In genomic region chr3:23203651-23204111, GRCh38 we compare ENCODE assay signal across 8 cellular contexts. TPM values are rescaled to one million over a fixed set of nuclear protein-coding genes. Genes with fewer than 3 reads are reported as not detected.
DNase-seq lines count a peak whose midpoint lies in the region; ATAC-seq, FAIRE-seq and TF ChIP-seq lines count a peak whose summit lies in the region.

No MANE protein-coding gene starts in this region.

- intact Hi-C loops in natural killer cell (cut with micrococcal nuclease), result no loop called here

- peaks cover 10% of the 10 kb centered on the region for H3K4me1 Mint-ChIP-seq in activated CD4-positive, alpha-beta memory T cell treated with anti-CD3 and anti-CD28 coated beads, Interleukin-2, amount 10 ng/mL, durations not matched to agents 7 days and 5 days
- peaks cover 13 to 19% of the 10 kb centered on the region in 2 donors for H3K4me1 Mint-ChIP-seq in natural killer cell

- DNase-seq in A172 (ENCODE audit: low spot score), result peak; percentile 4
- DNase-seq in HuH-7 (ENCODE audit: low spot score), result peak; percentile 15
- DNase-seq in activated CD4-positive, alpha-beta memory T cell treated with anti-CD3 and anti-CD28 coated beads, Interleukin-2, amount 10 ng/mL, durations not matched to agents 7 days and 5 days, result no peak
- DNase-seq in fibroblast of gingiva (ENCODE audit: low read depth), result peak; percentile 3
- DNase-seq in natural killer cell, result no peak
- peak; percentile 36 for DNase-seq in urothelium cell line (ENCODE audit: low spot score)
- no peak for DNase-seq in NCI-H1436 (lab: John Stamatoyannopoulos, UW)

- CTCF ChIA-PET in activated CD4-positive, alpha-beta memory T cell treated with anti-CD3 and anti-CD28 coated beads, Interleukin-2, amount 10 ng/mL, durations not matched to agents 7 days and 5 days (lab: Charles Lee), result no interaction called here

- H3K27me3 Mint-ChIP-seq in activated CD4-positive, alpha-beta memory T cell treated with anti-CD3 and anti-CD28 coated beads, Interleukin-2, amount 10 ng/mL, durations not matched to agents 7 days and 5 days, result peaks cover 34% of the 10 kb centered on the region
- H3K27me3 Mint-ChIP-seq in natural killer cell (ENCODE audit: low read depth in 2 of 2), result peaks cover 7 to 32% of the 10 kb centered on the region in 2 donors

- ATAC-seq in GM18868 (IDR thresholded peaks at IDR 0.05; ENCODE audit: unreplicated experiment) (peak; percentile 18), natural killer cell (no peak)

- no peak for TF ChIP-seq CTCF in natural killer cell (IDR thresholded peaks at IDR 0.05)

- no peaks in the 10 kb centered on the region for H3K36me3 Mint-ChIP-seq in activated CD4-positive, alpha-beta memory T cell treated with anti-CD3 and anti-CD28 coated beads, Interleukin-2, amount 10 ng/mL, durations not matched to agents 7 days and 5 days (ENCODE audit: low read depth)
- H3K36me3 Mint-ChIP-seq in natural killer cell, result no peaks in the 10 kb centered on the region

- POLR2A ChIA-PET in activated CD4-positive, alpha-beta memory T cell treated with anti-CD3 and anti-CD28 coated beads, Interleukin-2, amount 10 ng/mL, durations not matched to agents 7 days and 5 days (lab: Charles Lee), result no interaction called here

- H3K9me3 Mint-ChIP-seq in activated CD4-positive, alpha-beta memory T cell treated with anti-CD3 and anti-CD28 coated beads, Interleukin-2, amount 10 ng/mL, durations not matched to agents 7 days and 5 days, result no peaks in the 10 kb centered on the region
- no peaks in the 10 kb centered on the region for H3K9me3 Mint-ChIP-seq in natural killer cell

- FAIRE-seq in urothelium cell line (lab: Jason Lieb, UNC), result no peak

- peak overlapping the region; percentile 40 for H3K27ac Mint-ChIP-seq in activated CD4-positive, alpha-beta memory T cell treated with anti-CD3 and anti-CD28 coated beads, Interleukin-2, amount 10 ng/mL, durations not matched to agents 7 days and 5 days
- H3K27ac Mint-ChIP-seq in natural killer cell, result peak overlapping the region; percentile 50 to 81

- peak overlapping the region; percentile 75 for H3K4me3 Mint-ChIP-seq in activated CD4-positive, alpha-beta memory T cell treated with anti-CD3 and anti-CD28 coated beads, Interleukin-2, amount 10 ng/mL, durations not matched to agents 7 days and 5 days
- H3K4me3 Mint-ChIP-seq in natural killer cell, result peak overlapping the region; percentile 95

RNA-seq across cellular contexts. Expression of gene UBE2E2, which starts 0.6 kb away (rescaled TPM):
- 9.5 and 11.0 TPM in 2 replicates for total RNA-seq in A172 (2014; rRNA removed; shearing (Covaris generic))
- 1 to 10 TPM in 1 of 2 experiments, under 1 TPM in 1; 0.55 to 1.3 TPM for total RNA-seq in activated CD4-positive, alpha-beta memory T cell treated with anti-CD3 and anti-CD28 coated beads, Interleukin-2, amount 10 ng/mL, durations not matched to agents 7 days and 5 days
- total RNA-seq in natural killer cell, result 1 to 10 TPM; 4.8 to 6.1 (median 5.3) TPM

Comparison
In these comparisons a context has a peak if more than half of its experiments do, and no peak if none do; other contexts are left out.
1. DNase-seq: peak in A172 (single experiment), HuH-7 (single experiment), fibroblast of gingiva (single experiment) and urothelium cell line (single experiment); none in activated CD4-positive, alpha-beta memory T cell treated with anti-CD3 and anti-CD28 coated beads, Interleukin-2, amount 10 ng/mL, durations not matched to agents 7 days and 5 days (single experiment), natural killer cell (single experiment) and NCI-H1436 (single experiment).